Comparison of ENCODE assay signal across 1 cellular context in genomic region chr11:31499576-31500178, GRCh38.
A peak's percentile ranks its signal among the peaks of the same experiment; 100 is the strongest.
TF ChIP-seq lines count a peak whose summit lies in the region.

No MANE protein-coding gene starts in this region.

TF ChIP-seq in HEK293, 187 proteins besides CTCF, POLR2A, EP300 and RAD21 (continued from another document):
- TF ChIP-seq PATZ1 (tag by site-specific recombination; IDR thresholded peaks at IDR 0.05) (no peak), ZXDB (tag by site-specific recombination; IDR thresholded peaks at IDR 0.05) (peak; percentile 72), ZNF394 (tag by site-specific recombination; IDR thresholded peaks at IDR 0.05; ENCODE audit: borderline replicate concordance) (peak; percentile 91), ZNF433 (tag by site-specific recombination; IDR thresholded peaks at IDR 0.05; ENCODE audit: low read depth) (0 out of 2 replicates have a peak, but pooled peaks have one; percentile 43), ZNF558 (tag by site-specific recombination; IDR thresholded peaks at IDR 0.05) (peak; percentile 80), ZNF530 (tag by site-specific recombination; IDR thresholded peaks at IDR 0.05; ENCODE audit: low read depth) (0 out of 2 replicates have a peak, but pooled peaks have one; percentile 39), ZNF518A (tag by site-specific recombination; conservative IDR thresholded peaks at IDR 0.05; ENCODE audit: low read depth) (peak; percentile 89), ZNF202 (tag by site-specific recombination; IDR thresholded peaks at IDR 0.05; ENCODE audit: borderline replicate concordance) (peak; percentile 53; the same call in 1 of the 2 replicates), ZNF426 (tag by site-specific recombination; IDR thresholded peaks at IDR 0.05) (peak; percentile 89), REST (tag by site-specific recombination; IDR thresholded peaks at IDR 0.05) (0 out of 2 replicates have a peak, but pooled peaks have one; percentile 60), ZNF266 (tag by site-specific recombination; IDR thresholded peaks at IDR 0.05; ENCODE audit: low read depth) (0 out of 2 replicates have a peak, but pooled peaks have one; percentile 37), ZNF670 (tag by site-specific recombination; IDR thresholded peaks at IDR 0.05; ENCODE audit: low read depth) (no peak), ZNF654 (tag by site-specific recombination; IDR thresholded peaks at IDR 0.05; ENCODE audit: low read depth) (peak; percentile 39; the same call in 1 of the 2 replicates), ZFHX2 (tag by site-specific recombination; conservative IDR thresholded peaks at IDR 0.05) (no peak), OVOL3 (tag by site-specific recombination; IDR thresholded peaks at IDR 0.05) (no peak), ZNF169 (tag by site-specific recombination; IDR thresholded peaks at IDR 0.05) (no peak), ZNF138 (tag by site-specific recombination; IDR thresholded peaks at IDR 0.05; ENCODE audit: borderline replicate concordance) (peak; percentile 79; the same call in 1 of the 2 replicates), TRIM28 (IDR thresholded peaks at IDR 0.05; ENCODE audit: borderline replicate concordance, low read length) (no peak), ZNF473 (tag by site-specific recombination; IDR thresholded peaks at IDR 0.05) (no peak), ZNF2 (tag by site-specific recombination; IDR thresholded peaks at IDR 0.05) (no peak), GFI1B (tag by site-specific recombination; IDR thresholded peaks at IDR 0.05) (0 out of 2 replicates have a peak, but pooled peaks have one; percentile 38), ZNF404 (tag by site-specific recombination; IDR thresholded peaks at IDR 0.05) (0 out of 2 replicates have a peak, but pooled peaks have one; percentile 53), ZNF560 (tag by site-specific recombination; IDR thresholded peaks at IDR 0.05; ENCODE audit: borderline replicate concordance) (0 out of 2 replicates have a peak, but pooled peaks have one; percentile 44), ZBTB6 (tag by site-specific recombination; IDR thresholded peaks at IDR 0.05) (no peak), ZFP3 (tag by site-specific recombination; IDR thresholded peaks at IDR 0.05; ENCODE audit: low read depth) (no peak), SP3 (tag by site-specific recombination; IDR thresholded peaks at IDR 0.05) (peak; percentile 15; the same call in 1 of the 2 replicates), ZBTB8A (tag by site-specific recombination; IDR thresholded peaks at IDR 0.05) (peak; percentile 76), ZNF768 (tag by site-specific recombination; IDR thresholded peaks at IDR 0.05) (no peak), ZNF571 (tag by site-specific recombination; IDR thresholded peaks at IDR 0.05) (no peak), ZNF664 (tag by site-specific recombination; IDR thresholded peaks at IDR 0.05) (0 out of 2 replicates have a peak, but pooled peaks have one; percentile 34), ZNF324 (tag by site-specific recombination; IDR thresholded peaks at IDR 0.05) (no peak)
